Comparison of ENCODE assay signal across 1 cellular context in genomic region chr22:23270798-23271596, GRCh38.
TF ChIP-seq lines count a peak whose summit lies in the region.

No MANE protein-coding gene starts in this region.

TF ChIP-seq in K562, 482 proteins besides CTCF, POLR2A, EP300 and RAD21 (continued from another document):
- no peak for TF ChIP-seq BCLAF1 (IDR thresholded peaks at IDR 0.05; ENCODE audit: borderline replicate concordance in 1 of 2, control insufficient read depth in 1 of 2, low read depth in 2 of 2, low read length in 1 of 2)
- 0 out of 4 replicates have a peak, but pooled peaks of 1 of the 2 experiments have one; percentile 2 for TF ChIP-seq SIX5 (IDR thresholded peaks at IDR 0.05; ENCODE audit: borderline replicate concordance in 1 of 2, insufficient read depth in 1 of 2, low read depth in 1 of 2, low read length in 2 of 2)
- no peak for TF ChIP-seq EWSR1 (IDR thresholded peaks at IDR 0.05; ENCODE audit: borderline replicate concordance, low read depth, partially characterized antibody)
- TF ChIP-seq CREB3 (tag; conservative IDR thresholded peaks at IDR 0.05; ENCODE audit: low read depth) = no peak
- no peak for TF ChIP-seq ELF1 (tag; IDR thresholded peaks at IDR 0.05)
- no peak for TF ChIP-seq TEAD1 (CRISPR knock-in tag; IDR thresholded peaks at IDR 0.05)
- TF ChIP-seq SIRT6 (IDR thresholded peaks at IDR 0.05; ENCODE audit: low read depth, low read length) = no peak
- no peak for TF ChIP-seq IFI16 (CRISPR knock-in tag; IDR thresholded peaks at IDR 0.05)
